ENCODE assay signal across 11 cellular contexts in genomic region chr1:151980287-151981177, GRCh38. TPM values are rescaled to one million over a fixed set of nuclear protein-coding genes. Genes with fewer than 3 reads are reported as not detected.
DNase-seq lines count a peak whose midpoint lies in the region; ATAC-seq and TF ChIP-seq lines count a peak whose summit lies in the region.
"Had no signal": no experiment of that assay in that cellular context is flagged by ENCODE, and none has a peak within 500 bp of the region (broad histone marks: within the 10 kb centered on the region; RNA-seq: fewer than 3 reads in every experiment).

No MANE protein-coding gene starts in this region.

- DNase-seq in astrocyte of the hippocampus (ENCODE audit: low read depth, low spot score) (peak; percentile 60), hepatic stellate cell (ENCODE audit: low spot score) (peak; percentile 72), suprapubic skin (ENCODE audit: low spot score in 2 of 2) (no peak), NCI-H2081 (lab: John Stamatoyannopoulos, UW) (no peak), 8988T (no peak)
- DNase-seq: activated CD4-positive, CD25-positive, alpha-beta regulatory T cell treated with anti-CD3 and anti-CD28 coated beads, Interleukin-2, amount 50 U/mL, for 72 hours; activated naive CD8-positive, alpha-beta T cell treated with anti-CD3 and anti-CD28 coated beads, Interleukin-2, amount 50 U/mL, for 24 hours; NCI-H510A had no signal

- TF ChIP-seq POLR2A in suprapubic skin (IDR thresholded peaks at IDR 0.05) (no peak), GM18505 (IDR thresholded peaks at IDR 0.05; ENCODE audit: borderline replicate concordance, extremely low read depth, insufficient read depth, insufficient read length) (no peak)

- TF ChIP-seq EP300 in suprapubic skin (IDR thresholded peaks at IDR 0.05), result no peak

- TF ChIP-seq CTCF in HEK293 (tag by site-specific recombination; IDR thresholded peaks at IDR 0.05), result no peak
- no peak for TF ChIP-seq CTCF in suprapubic skin (IDR thresholded peaks at IDR 0.05)

- POLR2A ChIA-PET in HEK293 (lab: Yijun Ruan, JAX), result interaction anchor here (0.7 to 2.8 kb wide), 3 partner anchors 8 to 56 kb away, joined by 3 to 13 read pairs (median 5); partner anchors contain the start of gene S100A11

- no peak for ATAC-seq in GM18505 (IDR thresholded peaks at IDR 0.05; ENCODE audit: unreplicated experiment)
- ATAC-seq in GM18517 (IDR thresholded peaks at IDR 0.05; ENCODE audit: unreplicated experiment), result no peak
- ATAC-seq: activated naive CD8-positive, alpha-beta T cell treated with anti-CD3 and anti-CD28 coated beads, Interleukin-2, amount 50 U/mL, for 24 hours had no signal

- H3K27me3 ChIP-seq in suprapubic skin, result no peaks in the 10 kb centered on the region

- peaks cover 22% of the 10 kb centered on the region for H3K4me1 ChIP-seq in HEK293 (ENCODE audit: control insufficient read depth, insufficient read depth, low read length)
- H3K4me1 ChIP-seq in suprapubic skin, result peaks cover 47% of the 10 kb centered on the region

- no peak overlapping the region for H3K4me3 ChIP-seq in HEK293 (ENCODE audit: low read depth, low read length)
- no peak overlapping the region for H3K4me3 ChIP-seq in suprapubic skin

- H3K27ac ChIP-seq in HEK293 (ENCODE audit: extremely low read depth, low read depth, low read length) (peak overlapping the region; percentile 53), suprapubic skin (peak overlapping the region; percentile 32)

- H3K9me3 ChIP-seq in HEK293 (ENCODE audit: control insufficient read depth, insufficient read depth, low read depth, low read length) (no peaks in the 10 kb centered on the region), suprapubic skin (no peaks in the 10 kb centered on the region)

- H3K36me3 ChIP-seq in HEK293 (ENCODE audit: control insufficient read depth in 2 of 2, insufficient read depth in 1 of 2, low read length in 2 of 2) (peaks cover 13 to 49% of the 10 kb centered on the region in 2 experiments; a peak in 2 of 3 replicates), suprapubic skin (peaks cover 40% of the 10 kb centered on the region)

- WGBS in suprapubic skin, result 40% methylated on average over 5 of the region's 5 CpGs

- CTCF ChIA-PET in HEK293 (lab: Yijun Ruan, JAX), result interaction anchor here (0.6 to 3.3 kb wide), 5 partner anchors 9 to 154 kb away, joined by 3 to 20 read pairs (median 4); no protein-coding TSS in a partner anchor

TF ChIP-seq in HEK293, 187 proteins besides CTCF, POLR2A, EP300 and RAD21 (continues in another document):
- TF ChIP-seq ZBTB20 (tag by site-specific recombination; IDR thresholded peaks at IDR 0.05), result peak; percentile 71
- TF ChIP-seq KLF10 (tag by site-specific recombination; IDR thresholded peaks at IDR 0.05), result peak; percentile 81
- no peak for TF ChIP-seq ZNF501 (tag by site-specific recombination; IDR thresholded peaks at IDR 0.05)
- peak; percentile 45; the same call in 1 of the 2 replicates for TF ChIP-seq ZNF629 (tag by site-specific recombination; IDR thresholded peaks at IDR 0.05)
- TF ChIP-seq PATZ1 (tag by site-specific recombination; IDR thresholded peaks at IDR 0.05), result peak; percentile 42; the same call in 1 of the 2 replicates
- no peak for TF ChIP-seq ZNF692 (tag by site-specific recombination; IDR thresholded peaks at IDR 0.05)
- TF ChIP-seq ZNF280C (tag by site-specific recombination; IDR thresholded peaks at IDR 0.05), result no peak
- TF ChIP-seq SETDB1 (IDR thresholded peaks at IDR 0.05; ENCODE audit: insufficient read length, low read length), result no peak
- TF ChIP-seq TRIM28 (IDR thresholded peaks at IDR 0.05; ENCODE audit: borderline replicate concordance, low read length), result no peak
- TF ChIP-seq ZNF24 (tag by site-specific recombination; IDR thresholded peaks at IDR 0.05), result peak; percentile 60; the same call in 1 of the 2 replicates
- no peak for TF ChIP-seq ZNF391 (tag by site-specific recombination; IDR thresholded peaks at IDR 0.05; ENCODE audit: borderline replicate concordance, low read depth)
- no peak for TF ChIP-seq HIC1 (tag by site-specific recombination; IDR thresholded peaks at IDR 0.05)
- TF ChIP-seq REPIN1 (tag by site-specific recombination; IDR thresholded peaks at IDR 0.05; ENCODE audit: low read depth), result no peak
- peak; percentile 83 for TF ChIP-seq ZNF18 (tag by site-specific recombination; IDR thresholded peaks at IDR 0.05)
- no peak for TF ChIP-seq ZNF248 (tag by site-specific recombination; IDR thresholded peaks at IDR 0.05)
- no peak for TF ChIP-seq ZNF394 (tag by site-specific recombination; IDR thresholded peaks at IDR 0.05; ENCODE audit: borderline replicate concordance)

RNA-seq across cellular contexts. Expression of gene S100A10, which starts 13.1 kb away (rescaled TPM):
- total RNA-seq in suprapubic skin, result 100 to 1,000 TPM; 109 to 247 (median 171) TPM

RNA-seq across cellular contexts. Expression of gene S100A11, which starts 56.3 kb away (rescaled TPM):
- total RNA-seq in suprapubic skin, result 100 to 1,000 TPM; 431 to 722 (median 606) TPM

Comparison
In these comparisons a context has a peak if more than half of its experiments do, and no peak if none do; other contexts are left out.
1. DNase-seq: peak in astrocyte of the hippocampus (single experiment) and hepatic stellate cell (single experiment); none in suprapubic skin (0 of 2), NCI-H2081 (0 of 2) and 8988T (single experiment).